Comparison of ENCODE assay signal across 17 cellular contexts in the genomic region with DNA sequence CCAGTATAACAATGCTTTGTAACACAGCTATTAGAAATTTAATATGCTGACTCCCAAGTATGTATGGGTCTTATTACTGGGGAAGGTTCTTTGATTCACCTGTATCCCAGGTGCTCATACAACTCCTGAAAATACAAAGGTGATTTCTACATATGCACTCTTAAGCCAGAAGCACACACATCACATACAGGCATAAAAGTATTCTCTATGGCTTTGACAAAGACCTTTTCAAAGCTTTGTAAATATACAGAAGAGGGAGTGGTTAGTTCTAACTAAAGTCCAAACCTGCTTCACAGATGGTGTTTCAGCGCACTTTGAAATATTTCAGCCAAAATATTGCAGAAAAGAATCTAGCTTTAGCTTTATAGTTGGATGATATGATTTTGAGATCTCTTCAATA.
"Had no signal": no experiment of that assay in that cellular context is flagged by ENCODE, and none has a peak within 500 bp of the region (broad histone marks: within the 10 kb centered on the region; RNA-seq: fewer than 3 reads in every experiment).

No MANE protein-coding gene starts in this region.

- H3K9me3 ChIP-seq: esophagus muscularis mucosa, gastrocnemius medialis, left ventricle myocardium inferior, lower lobe of right lung, pancreas, suprapubic skin, thyroid gland had no signal

- ATAC-seq: effector memory CD8-positive, alpha-beta T cell; gastrocnemius medialis; lower lobe of right lung; pancreas; right cardiac atrium; stimulated activated effector memory CD8-positive, alpha-beta T cell treated with anti-CD3 and anti-CD28 coated beads, Interleukin-12 subunit alpha, Interleukin-12 subunit beta, amount 100 ng/mL, for 72 hours; stimulated activated naive CD8-positive, alpha-beta T cell treated with anti-CD3 and anti-CD28 coated beads, Interleukin-15, Interleukin-2, amounts not matched to agents 100 U/mL and 50 U/mL, for 24 hours had no signal

- H3K4me3 ChIP-seq: esophagus muscularis mucosa, gastrocnemius medialis, left ventricle myocardium inferior, lower lobe of right lung, pancreas, suprapubic skin, thyroid gland had no signal

- H3K36me3 ChIP-seq: esophagus muscularis mucosa, gastrocnemius medialis, left ventricle myocardium inferior, lower lobe of right lung, pancreas, suprapubic skin, thyroid gland had no signal

- DNase-seq: effector memory CD8-positive, alpha-beta T cell; gastrocnemius medialis; glutamatergic neuron; immature natural killer cell; left ventricle myocardium inferior; lower lobe of right lung; naive B cell; occipital lobe; pancreas; right cardiac atrium; stimulated activated CD4-positive, alpha-beta T cell treated with anti-CD3 and anti-CD28 coated beads, Interleukin-4, amount 100 ng/mL, for 1 hour; stimulated activated CD8-positive, alpha-beta memory T cell treated with anti-CD3 and anti-CD28 coated beads, Interleukin-4, amount 100 ng/mL, for 48 hours; stimulated activated naive CD8-positive, alpha-beta T cell treated with anti-CD3 and anti-CD28 coated beads, Interleukin-15, Interleukin-2, amounts not matched to agents 100 U/mL and 50 U/mL, for 24 hours; thyroid gland had no signal

- H3K4me1 ChIP-seq: gastrocnemius medialis, left ventricle myocardium inferior, lower lobe of right lung, pancreas, thyroid gland had no signal
